In the genomic region with DNA sequence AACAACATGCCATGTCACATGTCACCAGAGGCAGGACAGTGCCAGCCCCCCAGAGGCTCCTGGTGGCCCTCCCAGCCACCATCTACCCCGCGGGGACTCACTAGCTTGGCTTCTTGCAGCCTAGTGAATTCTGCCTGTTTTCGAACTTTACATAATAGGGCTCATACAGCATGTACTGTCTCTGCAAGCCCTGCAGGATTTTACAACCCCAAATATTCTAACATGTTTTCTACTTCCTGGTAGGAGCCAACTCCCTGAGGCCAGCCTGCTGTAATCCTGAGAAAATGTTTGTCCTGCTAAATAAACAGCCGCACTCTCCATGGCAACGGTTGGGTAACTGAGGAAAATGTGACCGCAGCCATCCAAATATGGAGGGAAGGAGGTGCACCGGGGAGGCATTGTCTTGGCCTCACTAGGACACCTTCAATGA, we compare ENCODE assay signal across 8 cellular contexts. TPM values are rescaled to one million over a fixed set of nuclear protein-coding genes. Genes with fewer than 3 reads are reported as not detected.
DNase-seq lines count a peak whose midpoint lies in the region; ATAC-seq lines count a peak whose summit lies in the region.

No MANE protein-coding gene starts in this region.

- no peak for ATAC-seq in GM18909 (IDR thresholded peaks at IDR 0.05; ENCODE audit: poor library complexity, unreplicated experiment)

- no peaks in the 10 kb centered on the region for H3K9me3 ChIP-seq in HUES6 (ENCODE audit: control insufficient read depth, insufficient read depth, low read depth, low read length)

- H3K27me3 ChIP-seq in HUES6 (ENCODE audit: control insufficient read depth, insufficient read depth, low read length), result peaks cover 6% of the 10 kb centered on the region; the same call in 1 of the 2 replicates

- H3K4me3 Mint-ChIP-seq in activated T-helper 1 cell treated with anti-CD3 and anti-CD28 coated beads, Interleukin-12 subunit alpha, Interleukin-12 subunit beta, Interleukin-2, Interleukin-4 antibody, amounts not matched to agents 30 ng/mL and 10 ng/mL and 1 ng/mL, durations not matched to agents 14 hours and 24 hours and 36 hours, result no peak overlapping the region
- no peak overlapping the region for H3K4me3 Mint-ChIP-seq in activated CD4-positive, alpha-beta memory T cell treated with anti-CD3 and anti-CD28 coated beads for 36 hours

- peaks cover 36% of the 10 kb centered on the region for H3K4me1 ChIP-seq in HUES6 (ENCODE audit: control insufficient read depth, insufficient read depth, low read length)

- CTCF ChIA-PET in activated CD4-positive, alpha-beta memory T cell treated with anti-CD3 and anti-CD28 coated beads for 36 hours (lab: Charles Lee), result interaction anchor here (1.0 kb wide), 1 partner anchor 21 kb away, joined by 3 read pairs; no protein-coding TSS in a partner anchor

- H3K27ac ChIP-seq in HUES6 (ENCODE audit: low read depth, low read length), result 0 out of 2 replicates have a peak overlapping the region, but pooled peaks have one; percentile 17

- peaks cover 3% of the 10 kb centered on the region for H3K27me3 Mint-ChIP-seq in activated T-helper 1 cell treated with anti-CD3 and anti-CD28 coated beads, Interleukin-12 subunit alpha, Interleukin-12 subunit beta, Interleukin-2, Interleukin-4 antibody, amounts not matched to agents 30 ng/mL and 10 ng/mL and 1 ng/mL, durations not matched to agents 14 hours and 24 hours and 36 hours (ENCODE audit: insufficient read depth)
- H3K27me3 Mint-ChIP-seq in activated CD4-positive, alpha-beta memory T cell treated with anti-CD3 and anti-CD28 coated beads for 36 hours, result no peaks in the 10 kb centered on the region

- POLR2A ChIA-PET in activated CD4-positive, alpha-beta memory T cell treated with anti-CD3 and anti-CD28 coated beads for 36 hours (lab: Charles Lee), result no interaction called here

- intact Hi-C loops in activated T-helper 1 cell treated with anti-CD3 and anti-CD28 coated beads, Interleukin-12 subunit alpha, Interleukin-12 subunit beta, Interleukin-2, Interleukin-4 antibody, amounts not matched to agents 30 ng/mL and 10 ng/mL and 1 ng/mL, durations not matched to agents 14 hours and 24 hours and 36 hours (cut with micrococcal nuclease), result loop anchor here (5.0 kb wide), 2 partner anchors 288 to 593 kb away; no protein-coding TSS in a partner anchor
- intact Hi-C loops in activated CD4-positive, alpha-beta memory T cell treated with anti-CD3 and anti-CD28 coated beads for 36 hours (cut with micrococcal nuclease), result loop anchor here (5.0 to 10.0 kb wide), 2 partner anchors 221 to 598 kb away; partner anchors contain the start of gene SCLY

- no peaks in the 10 kb centered on the region for H3K36me3 ChIP-seq in HUES6 (ENCODE audit: control insufficient read depth, insufficient read depth, low read length)

- H3K9ac ChIP-seq in HUES6 (ENCODE audit: low read length), result peak overlapping the region; percentile 34

- H3K4me3 ChIP-seq in HUES6 (ENCODE audit: low read depth, low read length), result no peak overlapping the region

- H3K36me3 Mint-ChIP-seq in activated T-helper 1 cell treated with anti-CD3 and anti-CD28 coated beads, Interleukin-12 subunit alpha, Interleukin-12 subunit beta, Interleukin-2, Interleukin-4 antibody, amounts not matched to agents 30 ng/mL and 10 ng/mL and 1 ng/mL, durations not matched to agents 14 hours and 24 hours and 36 hours (ENCODE audit: low read depth), result peaks cover 2% of the 10 kb centered on the region
- H3K36me3 Mint-ChIP-seq in activated CD4-positive, alpha-beta memory T cell treated with anti-CD3 and anti-CD28 coated beads for 36 hours, result no peaks in the 10 kb centered on the region

- H3K27ac Mint-ChIP-seq in activated T-helper 1 cell treated with anti-CD3 and anti-CD28 coated beads, Interleukin-12 subunit alpha, Interleukin-12 subunit beta, Interleukin-2, Interleukin-4 antibody, amounts not matched to agents 30 ng/mL and 10 ng/mL and 1 ng/mL, durations not matched to agents 14 hours and 24 hours and 36 hours, result no peak overlapping the region
- H3K27ac Mint-ChIP-seq in activated CD4-positive, alpha-beta memory T cell treated with anti-CD3 and anti-CD28 coated beads for 36 hours, result no peak overlapping the region

- H3K9me3 Mint-ChIP-seq in activated T-helper 1 cell treated with anti-CD3 and anti-CD28 coated beads, Interleukin-12 subunit alpha, Interleukin-12 subunit beta, Interleukin-2, Interleukin-4 antibody, amounts not matched to agents 30 ng/mL and 10 ng/mL and 1 ng/mL, durations not matched to agents 14 hours and 24 hours and 36 hours, result no peaks in the 10 kb centered on the region
- no peaks in the 10 kb centered on the region for H3K9me3 Mint-ChIP-seq in activated CD4-positive, alpha-beta memory T cell treated with anti-CD3 and anti-CD28 coated beads for 36 hours

- H3K4me1 Mint-ChIP-seq in activated T-helper 1 cell treated with anti-CD3 and anti-CD28 coated beads, Interleukin-12 subunit alpha, Interleukin-12 subunit beta, Interleukin-2, Interleukin-4 antibody, amounts not matched to agents 30 ng/mL and 10 ng/mL and 1 ng/mL, durations not matched to agents 14 hours and 24 hours and 36 hours (ENCODE audit: low read depth), result peaks cover 38% of the 10 kb centered on the region
- H3K4me1 Mint-ChIP-seq in activated CD4-positive, alpha-beta memory T cell treated with anti-CD3 and anti-CD28 coated beads for 36 hours (ENCODE audit: low read depth), result peaks cover 40% of the 10 kb centered on the region

- DNase-seq in astrocyte of the hippocampus (ENCODE audit: low read depth, low spot score) (peak; percentile 97), iris pigment epithelial cell (ENCODE audit: low read depth) (peak; percentile 94), smooth muscle cell of the brain vasculature (ENCODE audit: low read depth, low spot score) (peak; percentile 56)
- DNase-seq in activated T-helper 1 cell treated with anti-CD3 and anti-CD28 coated beads, Interleukin-12 subunit alpha, Interleukin-12 subunit beta, Interleukin-2, Interleukin-4 antibody, amounts not matched to agents 30 ng/mL and 10 ng/mL and 1 ng/mL, durations not matched to agents 14 hours and 24 hours and 36 hours (ENCODE audit: low spot score), result no peak
- DNase-seq in activated CD4-positive, alpha-beta memory T cell treated with anti-CD3 and anti-CD28 coated beads for 36 hours, result no peak
- no peak for DNase-seq in activated CD8-positive, alpha-beta memory T cell treated with anti-CD3 and anti-CD28 coated beads for 24 hours

RNA-seq across cellular contexts. Expression of gene PER2, which starts 2.7 kb away (rescaled TPM):
- 19.0 and 21.2 TPM in 2 replicates for total RNA-seq in activated T-helper 1 cell treated with anti-CD3 and anti-CD28 coated beads, Interleukin-12 subunit alpha, Interleukin-12 subunit beta, Interleukin-2, Interleukin-4 antibody, amounts not matched to agents 30 ng/mL and 10 ng/mL and 1 ng/mL, durations not matched to agents 14 hours and 24 hours and 36 hours
- 1 to 10 TPM; 5.5 to 7.2 TPM for total RNA-seq in activated CD4-positive, alpha-beta memory T cell treated with anti-CD3 and anti-CD28 coated beads for 36 hours

RNA-seq across cellular contexts. Expression of gene TRAF3IP1, which starts 34.6 kb away (rescaled TPM):
- 14.4 and 15.4 TPM in 2 replicates for total RNA-seq in activated T-helper 1 cell treated with anti-CD3 and anti-CD28 coated beads, Interleukin-12 subunit alpha, Interleukin-12 subunit beta, Interleukin-2, Interleukin-4 antibody, amounts not matched to agents 30 ng/mL and 10 ng/mL and 1 ng/mL, durations not matched to agents 14 hours and 24 hours and 36 hours
- 1 to 10 TPM; 8.0 to 9.3 TPM for total RNA-seq in activated CD4-positive, alpha-beta memory T cell treated with anti-CD3 and anti-CD28 coated beads for 36 hours

RNA-seq across cellular contexts. Expression of gene HES6, which starts 45.8 kb away (rescaled TPM):
- 10.3 and 11.2 TPM in 2 replicates for total RNA-seq in activated T-helper 1 cell treated with anti-CD3 and anti-CD28 coated beads, Interleukin-12 subunit alpha, Interleukin-12 subunit beta, Interleukin-2, Interleukin-4 antibody, amounts not matched to agents 30 ng/mL and 10 ng/mL and 1 ng/mL, durations not matched to agents 14 hours and 24 hours and 36 hours
- total RNA-seq in activated CD4-positive, alpha-beta memory T cell treated with anti-CD3 and anti-CD28 coated beads for 36 hours, result 1 to 10 TPM; 3.1 to 3.3 TPM

Comparison
In these comparisons a context has a peak if more than half of its experiments do, and no peak if none do; other contexts are left out.
1. DNase-seq: peak in astrocyte of the hippocampus (single experiment), iris pigment epithelial cell (single experiment) and smooth muscle cell of the brain vasculature (single experiment); none in activated T-helper 1 cell treated with anti-CD3 and anti-CD28 coated beads, Interleukin-12 subunit alpha, Interleukin-12 subunit beta, Interleukin-2, Interleukin-4 antibody, amounts not matched to agents 30 ng/mL and 10 ng/mL and 1 ng/mL, durations not matched to agents 14 hours and 24 hours and 36 hours (single experiment), activated CD4-positive, alpha-beta memory T cell treated with anti-CD3 and anti-CD28 coated beads for 36 hours (single experiment) and activated CD8-positive, alpha-beta memory T cell treated with anti-CD3 and anti-CD28 coated beads for 24 hours (single experiment).